19 cellular contexts compared by ENCODE assay signal in the genomic region with DNA sequence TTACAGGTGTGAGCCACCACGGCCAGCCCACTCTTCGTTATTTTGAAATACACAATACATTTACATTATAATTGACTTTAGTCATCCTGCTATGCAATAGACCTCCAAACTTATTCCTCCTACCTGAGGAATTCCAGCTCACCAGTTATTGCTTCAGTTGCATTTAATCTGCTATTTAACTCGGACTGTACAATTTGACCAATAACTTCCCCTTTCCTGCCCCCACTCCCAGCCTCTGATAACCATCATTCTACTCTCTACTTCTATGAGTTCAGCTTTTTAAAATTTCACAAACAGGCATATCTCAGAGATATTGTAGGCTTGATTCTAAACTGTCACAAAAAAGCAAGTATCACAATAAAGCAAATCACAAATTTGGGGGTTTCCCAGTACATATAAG.
"Had no signal": no experiment of that assay in that cellular context is flagged by ENCODE, and none has a peak within 500 bp of the region (broad histone marks: within the 10 kb centered on the region; RNA-seq: fewer than 3 reads in every experiment).

No MANE protein-coding gene starts in this region.

- H3K27ac ChIP-seq: epithelial cell of prostate, esophagus squamous epithelium, gastroesophageal sphincter, ovary, right atrium auricular region, sigmoid colon, skin epidermis, testis, transverse colon had no signal

- DNase-seq: effector memory CD8-positive, alpha-beta T cell; esophagus squamous epithelium; foreskin fibroblast; glutamatergic neuron; islet precursor cell; mammary epithelial cell; naive thymus-derived CD8-positive, alpha-beta T cell; ovary; sigmoid colon; stimulated activated CD4-positive, alpha-beta T cell treated with anti-CD3 and anti-CD28 coated beads, Interleukin-2, amount 100 ng/mL, for 24 hours; stimulated activated CD4-positive, alpha-beta T cell treated with anti-CD3 and anti-CD28 coated beads, Interleukin-4, amount 100 ng/mL, for 4 hours; stimulated activated naive B cell treated with anti-CD40 and anti-IgM and Interleukin-4, amounts not matched to agents 10 μg/mL and 1 μg/mL and 100 μg/mL, for 72 hours; stimulated activated naive CD8-positive, alpha-beta T cell treated with anti-CD3 and anti-CD28 coated beads, Interleukin-15, amount 100 ng/mL, for 72 hours; testis; transverse colon had no signal

- H3K9me3 ChIP-seq: esophagus squamous epithelium, ovary, right atrium auricular region, sigmoid colon, testis, transverse colon had no signal

- H3K36me3 ChIP-seq: esophagus squamous epithelium, gastroesophageal sphincter, ovary, right atrium auricular region, sigmoid colon, transverse colon had no signal

- H3K4me1 ChIP-seq: testis had no signal

- H3K4me3 ChIP-seq: esophagus squamous epithelium, gastroesophageal sphincter, ovary, right atrium auricular region, sigmoid colon, skin epidermis, testis, transverse colon had no signal

- H3K27me3 ChIP-seq: esophagus squamous epithelium, gastroesophageal sphincter, ovary, right atrium auricular region, sigmoid colon, testis, transverse colon had no signal
